22 cellular contexts compared by ENCODE assay signal in the genomic region with DNA sequence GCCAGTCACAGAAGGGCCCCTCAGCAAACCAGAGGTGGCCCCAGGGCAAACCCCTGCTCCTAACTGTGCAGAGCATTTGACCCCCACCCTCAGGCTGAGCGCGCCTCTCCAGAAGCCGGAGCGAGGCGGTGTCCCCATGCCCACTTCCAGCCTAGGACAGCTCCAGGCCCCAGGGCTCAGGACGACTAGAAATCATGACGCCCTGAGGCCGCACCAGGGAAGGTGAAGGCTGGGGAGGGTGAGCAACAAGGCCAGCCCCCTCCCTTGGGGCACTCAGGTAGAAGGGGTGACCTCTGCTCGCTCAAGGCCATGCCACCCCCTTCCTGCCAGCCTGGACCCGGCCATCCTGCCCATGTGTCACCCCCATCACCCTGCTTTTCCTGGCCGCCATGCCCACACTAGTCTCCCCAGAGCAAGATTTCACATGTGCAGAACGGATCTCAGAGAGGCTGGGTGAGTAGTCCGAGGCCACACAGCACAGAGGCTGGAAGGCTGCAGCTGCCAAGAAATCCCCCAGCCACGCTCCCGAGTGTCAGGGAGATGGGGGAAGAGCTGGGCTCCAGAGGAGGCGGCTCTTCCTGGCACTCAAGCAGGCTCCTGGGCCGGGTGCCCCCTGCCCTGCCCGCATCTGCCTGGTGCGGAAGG. TPM values are rescaled to one million over a fixed set of nuclear protein-coding genes. Genes with fewer than 3 reads are reported as not detected.
A peak's percentile ranks its signal among the peaks of the same experiment; 100 is the strongest.
DNase-seq lines count a peak whose midpoint lies in the region; ATAC-seq, FAIRE-seq and TF ChIP-seq lines count a peak whose summit lies in the region.
"Had no signal": no experiment of that assay in that cellular context is flagged by ENCODE, and none has a peak within 500 bp of the region (broad histone marks: within the 10 kb centered on the region; RNA-seq: fewer than 3 reads in every experiment).

No MANE protein-coding gene starts in this region.

- TF ChIP-seq CTCF in BE2C (IDR thresholded peaks at IDR 0.05; ENCODE audit: low read depth, low read length) (no peak), IMR-90 (conservative IDR thresholded peaks at IDR 0.05; ENCODE audit: low read depth, low read length) (no peak), dorsolateral prefrontal cortex (IDR thresholded peaks at IDR 0.05 in 54 of 56, conservative IDR thresholded peaks at IDR 0.05 in 2 of 56; ENCODE audit: low read depth in 1 of 56, partially characterized antibody in 56 of 56) (no peak), pancreas (IDR thresholded peaks at IDR 0.05) (no peak), tibial artery (IDR thresholded peaks at IDR 0.05) (no peak), GM13977 (IDR thresholded peaks at IDR 0.05; ENCODE audit: extremely low read depth, insufficient read depth, missing control alignments) (no peak)

- no peak overlapping the region for H3K56ac ChIP-seq in IMR-90 (ENCODE audit: extremely low read depth, insufficient read depth, low read length)

- no peaks in the 10 kb centered on the region for H3K27me3 ChIP-seq in BE2C
- H3K27me3 ChIP-seq in IMR-90 (ENCODE audit: control insufficient read depth, insufficient read depth, low read length) = peaks cover 51% of the 10 kb centered on the region
- no peaks in the 10 kb centered on the region for H3K27me3 ChIP-seq in dorsolateral prefrontal cortex
- no peaks in the 10 kb centered on the region for H3K27me3 ChIP-seq in pancreas
- peaks cover 0 to 94% of the 10 kb centered on the region in 2 donors for H3K27me3 ChIP-seq in tibial artery

- H2BK15ac ChIP-seq in IMR-90 (ENCODE audit: low read depth, low read length) = no peak overlapping the region

- no peak overlapping the region for H3K23ac ChIP-seq in IMR-90 (ENCODE audit: low read depth, low read length)

- dilution Hi-C loops in IMR-90 (cut with HindIII; ENCODE audit: low sequenced_read_pairs, unreplicated experiment) = no loop called here

- H2BK20ac ChIP-seq in IMR-90 (ENCODE audit: low read depth, low read length) = no peak overlapping the region

- POLR2A ChIA-PET in IMR-90 (lab: Charles Lee; ENCODE audit: unreplicated experiment) = no interaction called here

- in situ Hi-C loops in IMR-90 (cut with MboI; ENCODE audit: low sequenced_read_pairs) (no loop called here), GM13977 (cut with MboI; ENCODE audit: low pct_unique_long_range_greater_than_20kb, low sequenced_read_pairs, unreplicated experiment) (no loop called here)

- BruUV-seq in IMR-90 (replicated peaks; lab: Mats Ljungman, UMichigan) = no TSS peak

- no peak overlapping the region for H2BK5ac ChIP-seq in IMR-90 (ENCODE audit: low read depth, low read length, poor library complexity, severe bottlenecking)

- no peak overlapping the region for H3K14ac ChIP-seq in IMR-90 (replicated peaks; ENCODE audit: low read depth, low read length)

- H3K18ac ChIP-seq in IMR-90 (ENCODE audit: low read depth, low read length) = no peak overlapping the region

- no peak for FAIRE-seq in pancreas (lab: Jason Lieb, UNC)
- FAIRE-seq: GM12891, GM18507 had no signal

- no peak overlapping the region for H3K4ac ChIP-seq in IMR-90 (ENCODE audit: low read depth, low read length)

- no peak overlapping the region for H3K4me3 ChIP-seq in BE2C (ENCODE audit: low read depth, low read length)
- H3K4me3 ChIP-seq in IMR-90 (ENCODE audit: insufficient read depth, low read depth, low read length) = no peak overlapping the region
- peak overlapping the region in 52 of 59 donors; percentile 7 to 91 (median 82) for H3K4me3 ChIP-seq in dorsolateral prefrontal cortex
- H3K4me3 ChIP-seq in pancreas = peak overlapping the region in 2 of 4 donors; percentile 77 to 78
- H3K4me3 ChIP-seq in tibial artery = no peak overlapping the region
- H3K4me3 ChIP-seq: GM23248 had no signal

- no peaks in the 10 kb centered on the region for H4K20me1 ChIP-seq in IMR-90 (ENCODE audit: insufficient read depth, low read length)

- H3K36me3 ChIP-seq in BE2C (no peaks in the 10 kb centered on the region), IMR-90 (ENCODE audit: control insufficient read depth, insufficient read depth, low read length) (no peaks in the 10 kb centered on the region), pancreas (no peaks in the 10 kb centered on the region), tibial artery (no peaks in the 10 kb centered on the region)

- TF ChIP-seq POLR2A in IMR-90 (IDR thresholded peaks at IDR 0.05; ENCODE audit: low read depth, low read length) = no peak

- no peak overlapping the region for H3K9ac ChIP-seq in IMR-90 (ENCODE audit: low read depth, low read length)
- H3K9ac ChIP-seq: GM23248 had no signal

- no peak overlapping the region for H3K4me2 ChIP-seq in IMR-90 (ENCODE audit: low read depth, low read length)

- intact Hi-C loops in IMR-90 (cut with micrococcal nuclease) (no loop called here), dorsolateral prefrontal cortex (cut with DNase I) (no loop called here), pancreas (cut with DNase I) (no loop called here), tibial artery (cut with DNase I; ENCODE audit: low total_unique reads) (no loop called here)

- CTCF ChIA-PET in IMR-90 (lab: Yijun Ruan, JAX) = no interaction called here

- ATAC-seq in IMR-90 (ENCODE audit: low read depth) (no peak), pancreas (no peak)
- ATAC-seq: CD8-positive, alpha-beta T cell; Panc1 had no signal

- H2AK5ac ChIP-seq in IMR-90 (ENCODE audit: low read depth, low read length) = no peak overlapping the region

- H3K27ac ChIP-seq in IMR-90 (ENCODE audit: insufficient read depth, low read length) (no peak overlapping the region), dorsolateral prefrontal cortex (peak overlapping the region in 58 of 59 donors; percentile 76 to 99 (median 97)), pancreas (peak overlapping the region; percentile 39 to 93 (median 88)), tibial artery (no peak overlapping the region)
- H3K27ac ChIP-seq: GM23248 had no signal

- H2AK9ac ChIP-seq in IMR-90 (replicated peaks; ENCODE audit: low read depth, low read length, poor library complexity) = no peak overlapping the region

- H4K91ac ChIP-seq in IMR-90 (ENCODE audit: insufficient read depth, low read depth, low read length) = no peak overlapping the region

- H3K9me3 ChIP-seq in BE2C (no peaks in the 10 kb centered on the region), IMR-90 (ENCODE audit: control insufficient read depth, insufficient read depth, low read length) (no peaks in the 10 kb centered on the region), pancreas (no peaks in the 10 kb centered on the region), tibial artery (no peaks in the 10 kb centered on the region)

- H4K8ac ChIP-seq in IMR-90 (ENCODE audit: low read depth in 2 of 2, low read length in 2 of 2) = no peak overlapping the region

- DNase-seq in BE2C (peak; percentile 16), IMR-90 (no peak), dorsolateral prefrontal cortex (no peak), pancreas (peak in 3 of 6 donors; percentile 29 to 68 (median 62)), SKM-1 (lab: John Stamatoyannopoulos, UW; ENCODE audit: unreplicated experiment) (no peak), tibial artery (no peak), GM13977 (ENCODE audit: low spot score) (no peak)
- DNase-seq: C1 segment of cervical spinal cord; CD8-positive, alpha-beta T cell; DND-41; GM23248; H9; KG1; NCI-H1092; NCI-H1436 treated with DMSO at 0.1 percent for 48 hours; NCI-H1930; NCI-H345; NCI-H524; NCI-H774 had no signal

- H2AFZ ChIP-seq in IMR-90 (replicated peaks; ENCODE audit: low read length, poor library complexity) = peak overlapping the region; percentile 43
- H2AFZ ChIP-seq: GM23248 had no signal

- WGBS in IMR-90 (ENCODE audit: extremely low coverage in 2 of 2, insufficient read length in 1 of 2), 2 experiments = 40% methylated on average over 5 of the region's 19 CpGs; no CpG with 5 or more reads in 1 of the 2 experiments
- 64 to 67% methylated on average over 19 of the region's 19 CpGs for WGBS in pancreas, 2 donors

- no peak overlapping the region for H2BK120ac ChIP-seq in IMR-90 (ENCODE audit: low read depth, low read length)

- no peak for TF ChIP-seq RAD21 in IMR-90 (IDR thresholded peaks at IDR 0.05; ENCODE audit: low read length)

- H3K4me1 ChIP-seq in BE2C = peaks cover 9% of the 10 kb centered on the region
- H3K4me1 ChIP-seq in IMR-90 (ENCODE audit: control insufficient read depth, insufficient read depth, low read length) = no peaks in the 10 kb centered on the region
- peaks cover 0 to 30% (median 22%) of the 10 kb centered on the region in 3 donors for H3K4me1 ChIP-seq in pancreas
- peaks cover 0 to 22% (median 16%) of the 10 kb centered on the region in 4 donors for H3K4me1 ChIP-seq in tibial artery

- H3K79me1 ChIP-seq in IMR-90 (ENCODE audit: low read depth in 1 of 2, low read length in 2 of 2) = no peaks in the 10 kb centered on the region

- no peaks in the 10 kb centered on the region for H3K9me1 ChIP-seq in IMR-90 (ENCODE audit: insufficient read depth, low read length)

- H4K5ac ChIP-seq in IMR-90 (ENCODE audit: low read depth, low read length) = no peak overlapping the region

TF ChIP-seq in IMR-90, 13 proteins besides CTCF, POLR2A, EP300 and RAD21 (continues in another document):
- no peak for TF ChIP-seq SMC3 (IDR thresholded peaks at IDR 0.05; ENCODE audit: low read depth, low read length)

RNA-seq across cellular contexts. Expression of gene PVALEF, which starts 2.1 kb away (rescaled TPM):
- polyA plus RNA-seq in BE2C (2012; ENCODE audit: insufficient read depth, insufficient read length, low read depth) = not detected
- total RNA-seq in IMR-90 (2012; rRNA removed) (not detected in 2 replicates), dorsolateral prefrontal cortex (1 to 10 TPM in 23 of 120 experiments, under 1 TPM in 78, not detected in 19; 0.35 to 2.6 (median 0.77) TPM), pancreas (under 1 TPM in 4 of 6 donors, not detected in 2; 0.12 to 0.51 (median 0.27) TPM)
- polyA plus RNA-seq in IMR-90 (2012; rRNA removed) (not detected in 2 replicates), pancreas (under 1 TPM; 0.11 to 0.12 TPM)
- not detected in 2 replicates for polyA plus RNA-seq in IMR-90 (2012; cell fraction: cytosol; rRNA removed)
- not detected in 2 replicates for polyA plus RNA-seq in IMR-90 (2012; cell fraction: nucleus; rRNA removed; ENCODE audit: low replicate concordance)
- total RNA-seq: CD8-positive, alpha-beta T cell; GM23248; H9 had no signal
- polyA plus RNA-seq: GM23248 had no signal

RNA-seq across cellular contexts. Expression of gene AATK, which starts 2.8 kb away (rescaled TPM):
- 7.5 TPM for polyA plus RNA-seq in BE2C (2012; ENCODE audit: insufficient read depth, insufficient read length, low read depth)
- total RNA-seq in IMR-90 (2012; rRNA removed) (under 0.01 TPM in 1 of 2 replicates, not detected in the other), dorsolateral prefrontal cortex (100 to 1,000 TPM; 143 to 915 (median 275) TPM), pancreas (10 to 100 TPM; 24.9 to 49.6 (median 30.1) TPM)
- polyA plus RNA-seq in IMR-90 (2012; rRNA removed) (0.21 and 0.26 TPM in 2 replicates), pancreas (10 to 100 TPM; 24.3 to 40.1 TPM)
- polyA plus RNA-seq in IMR-90 (2012; cell fraction: cytosol; rRNA removed) = 0.05 and 0.24 TPM in 2 replicates
- polyA plus RNA-seq in IMR-90 (2012; cell fraction: nucleus; rRNA removed; ENCODE audit: low replicate concordance) = 0.38 and 0.65 TPM in 2 replicates

RNA-seq across cellular contexts. Expression of gene CEP131, which starts 59.6 kb away (rescaled TPM):
- polyA plus RNA-seq in BE2C (2012; ENCODE audit: insufficient read depth, insufficient read length, low read depth) = 25.5 TPM
- total RNA-seq in IMR-90 (2012; rRNA removed) (4.8 and 5.3 TPM in 2 replicates), dorsolateral prefrontal cortex (10 to 100 TPM in 52 of 120 experiments, 1 to 10 TPM in 68; 6.0 to 20.7 (median 9.3) TPM), pancreas (1 to 10 TPM; 3.4 to 6.9 (median 4.1) TPM)
- polyA plus RNA-seq in IMR-90 (2012; rRNA removed) (9.6 and 12.3 TPM in 2 replicates), pancreas (10 to 100 TPM; 22.5 to 22.8 TPM)
- polyA plus RNA-seq in IMR-90 (2012; cell fraction: cytosol; rRNA removed) = 11.3 and 16.9 TPM in 2 replicates
- 57.2 and 102 TPM in 2 replicates for polyA plus RNA-seq in IMR-90 (2012; cell fraction: nucleus; rRNA removed; ENCODE audit: low replicate concordance)

Comparison
In these comparisons a context has a peak if more than half of its experiments do, and no peak if none do; other contexts are left out.
1. H3K4me3 ChIP-seq: peak in dorsolateral prefrontal cortex (52 of 59); none in BE2C (single experiment), IMR-90 (single experiment) and tibial artery (0 of 2).
2. H3K27ac ChIP-seq: peak in dorsolateral prefrontal cortex (58 of 59) and pancreas (4 of 4); none in IMR-90 (single experiment) and tibial artery (0 of 2).
3. RNA of gene AATK, which starts 2.8 kb away (total RNA-seq): 143 to 915 TPM in dorsolateral prefrontal cortex and 24.9 to 49.6 TPM in pancreas; under 0.01 TPM in IMR-90; every median in the first group is over 10 times any median in the second.